24 cellular contexts compared by ENCODE assay signal in the genomic region with DNA sequence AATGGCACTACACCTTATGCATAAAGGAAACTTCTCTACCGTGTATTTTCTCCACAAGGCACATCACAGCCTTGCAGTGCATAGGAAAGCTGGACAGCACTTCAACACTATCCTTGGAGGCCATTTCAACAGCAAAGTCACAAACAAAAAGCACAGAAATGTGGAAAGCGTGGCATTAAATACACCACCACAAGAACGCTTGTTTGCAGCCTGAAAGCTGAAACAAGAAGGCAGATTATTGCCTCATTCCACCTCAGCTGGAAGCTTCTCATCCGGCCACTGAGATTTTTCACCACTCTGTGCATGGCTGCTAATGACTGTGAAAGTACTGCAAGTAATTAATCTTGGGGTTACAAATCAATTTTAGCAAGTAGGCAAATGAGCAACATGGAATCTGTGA.
"Had no signal": no experiment of that assay in that cellular context is flagged by ENCODE, and none has a peak within 500 bp of the region (broad histone marks: within the 10 kb centered on the region; RNA-seq: fewer than 3 reads in every experiment).

No MANE protein-coding gene starts in this region.

- H3K4me2 ChIP-seq: KMS-11 had no signal

- DNase-seq: activated CD4-positive, alpha-beta memory T cell treated with anti-CD3 and anti-CD28 coated beads for 36 hours; activated CD4-positive, alpha-beta T cell treated with anti-CD3 and anti-CD28 coated beads for 1 hour; activated CD4-positive, alpha-beta T cell treated with anti-CD3 and anti-CD28 coated beads, Interleukin-2, amount 10 ng/mL, durations not matched to agents 7 days and 5 days; activated gamma-delta T cell; activated naive CD4-positive, alpha-beta T cell treated with anti-CD3 and anti-CD28 coated beads for 36 hours; activated T-cell treated with anti-CD3 and anti-CD28 coated beads for 4 hours; activated T-cell treated with anti-CD3 and anti-CD28 coated beads, Interleukin-2, amount 50 U/mL, for 48 hours; amygdala; NCI-H1105 treated with DMSO at 0.1 percent for 48 hours; NCI-H1436 treated with DMSO at 0.1 percent for 48 hours; NCI-H187 treated with DMSO at 0.1 percent for 48 hours; NCI-H2081 treated with DMSO at 0.1 percent for 48 hours; NCI-H446; NCI-H524; PC-3; SHP77; SW 1271 had no signal

- H3K27ac ChIP-seq: KMS-11, SJSA1 had no signal

- H3K9me3 ChIP-seq: SJSA1 had no signal

- H3K9ac ChIP-seq: KMS-11 had no signal

- H3K4me3 ChIP-seq: SJSA1 had no signal

- H3K27me3 ChIP-seq: SJSA1 had no signal

- H3K4me1 ChIP-seq: SJSA1 had no signal

- H3K36me3 ChIP-seq: SJSA1 had no signal

- FAIRE-seq: astrocyte, RCC 7860 had no signal

- ATAC-seq: activated T-helper 17 cell treated with anti-CD3 and anti-CD28 coated beads, Interleukin-2, amount 50 U/mL, for 72 hours; PC-3; SK-N-SH treated with all-trans-retinoic acid at 6 μM for 48 hours; WTC11 had no signal
